9 cellular contexts compared by ENCODE assay signal in genomic region chr16:24668481-24669001, GRCh38.
DNase-seq lines count a peak whose midpoint lies in the region; ATAC-seq and TF ChIP-seq lines count a peak whose summit lies in the region.
"Had no signal": no experiment of that assay in that cellular context is flagged by ENCODE, and none has a peak within 500 bp of the region (broad histone marks: within the 10 kb centered on the region; RNA-seq: fewer than 3 reads in every experiment).

No MANE protein-coding gene starts in this region.

- peak; percentile 53 for DNase-seq in left cardiac atrium
- DNase-seq in Right ventricle myocardium superior = no peak
- no peak for DNase-seq in chondrocyte (ENCODE audit: low spot score)
- DNase-seq in posterior vena cava (ENCODE audit: low spot score) = peak; percentile 85
- peak; percentile 74 to 82 for DNase-seq in aorta
- DNase-seq in glutamatergic neuron = no peak
- DNase-seq in spleen = no peak
- DNase-seq: DND-41 had no signal

- TF ChIP-seq POLR2A in spleen (IDR thresholded peaks at IDR 0.05) = no peak

- H3K27ac Mint-ChIP-seq in chondrocyte (ENCODE audit: unreplicated experiment) (peak overlapping the region; percentile 97), glutamatergic neuron (ENCODE audit: unreplicated experiment) (no peak overlapping the region)

- peak overlapping the region; percentile 85 to 93 for H3K27ac ChIP-seq in aorta (ENCODE audit: low read depth in 1 of 2, low read length in 2 of 2)
- no peak overlapping the region for H3K27ac ChIP-seq in spleen

- TF ChIP-seq CTCF in chondrocyte (IDR thresholded peaks at IDR 0.05) = no peak
- no peak for TF ChIP-seq CTCF in glutamatergic neuron (IDR thresholded peaks at IDR 0.05; ENCODE audit: partially characterized antibody, unreplicated experiment)
- no peak for TF ChIP-seq CTCF in spleen (IDR thresholded peaks at IDR 0.05 in 8 of 11, conservative IDR thresholded peaks at IDR 0.05 in 3 of 11)

- intact Hi-C loops in left cardiac atrium (cut with DNase I) (no loop called here), Right ventricle myocardium superior (cut with DNase I) (no loop called here), posterior vena cava (cut with DNase I) (no loop called here), aorta (cut with DNase I) (loop anchor here (1.0 to 10.0 kb wide), 4 partner anchors 22 to 106 kb away; no protein-coding TSS in a partner anchor), spleen (cut with DNase I; ENCODE audit: low total_unique reads) (no loop called here)

- H3K9me3 Mint-ChIP-seq in chondrocyte (ENCODE audit: low read depth) = no peaks in the 10 kb centered on the region
- H3K9me3 Mint-ChIP-seq in glutamatergic neuron (ENCODE audit: unreplicated experiment) = peaks cover 2% of the 10 kb centered on the region

- H3K9me3 ChIP-seq in aorta (ENCODE audit: control insufficient read depth, low read length) (no peaks in the 10 kb centered on the region), spleen (no peaks in the 10 kb centered on the region)

- H3K4me3 ChIP-seq in aorta (ENCODE audit: low read length in 2 of 2) (no peak overlapping the region), spleen (no peak overlapping the region)

- H3K36me3 ChIP-seq in aorta (ENCODE audit: control insufficient read depth in 1 of 2, insufficient read depth in 2 of 2, low read length in 1 of 2) (no peaks in the 10 kb centered on the region), spleen (no peaks in the 10 kb centered on the region)

- H3K4me1 Mint-ChIP-seq in chondrocyte (ENCODE audit: low read depth) = peaks cover 29% of the 10 kb centered on the region
- peaks cover 9% of the 10 kb centered on the region for H3K4me1 Mint-ChIP-seq in glutamatergic neuron (ENCODE audit: low read depth, unreplicated experiment)

- H3K36me3 Mint-ChIP-seq in chondrocyte (ENCODE audit: low read depth) = no peaks in the 10 kb centered on the region
- H3K36me3 Mint-ChIP-seq in glutamatergic neuron (ENCODE audit: unreplicated experiment) = no peaks in the 10 kb centered on the region

- H3K27me3 ChIP-seq in aorta (ENCODE audit: control insufficient read depth in 1 of 2, insufficient read depth in 2 of 2, low read length in 1 of 2) (no peaks in the 10 kb centered on the region), spleen (replicated peaks in 1 of 7) (peaks cover 0 to 30% (median 9%) of the 10 kb centered on the region in 7 donors)

- ATAC-seq in left cardiac atrium (peak in 1 of 2 donors; percentile 37), Right ventricle myocardium superior (ENCODE audit: poor library complexity) (no peak), aorta (ENCODE audit: low FRiP score) (peak; percentile 80), HG03135 (IDR thresholded peaks at IDR 0.05; ENCODE audit: unreplicated experiment) (no peak)

- WGBS in aorta, 2 donors = 2 to 5% methylated on average over 8 of the region's 8 CpGs
- WGBS in spleen, 5 donors = 37 to 56% (median 50%) methylated on average over 8 of the region's 8 CpGs

- H3K4me3 Mint-ChIP-seq in chondrocyte (ENCODE audit: unreplicated experiment) = no peak overlapping the region
- H3K4me3 Mint-ChIP-seq in glutamatergic neuron (ENCODE audit: unreplicated experiment) = no peak overlapping the region

- H3K4me1 ChIP-seq in aorta (ENCODE audit: control insufficient read depth in 1 of 2, insufficient read depth in 2 of 2, low read length in 2 of 2) = peaks cover 0 to 2% of the 10 kb centered on the region in 2 donors
- peaks cover 0 to 16% (median 2%) of the 10 kb centered on the region in 6 donors for H3K4me1 ChIP-seq in spleen

- no peaks in the 10 kb centered on the region for H3K27me3 Mint-ChIP-seq in chondrocyte (ENCODE audit: low read depth)
- H3K27me3 Mint-ChIP-seq in glutamatergic neuron (ENCODE audit: unreplicated experiment) = peaks cover 7% of the 10 kb centered on the region

Comparison
In these comparisons a context has a peak if more than half of its experiments do, and no peak if none do; other contexts are left out.
1. DNase-seq: peak in left cardiac atrium (single experiment), posterior vena cava (single experiment) and aorta (2 of 2); none in Right ventricle myocardium superior (single experiment), chondrocyte (single experiment), glutamatergic neuron (single experiment) and spleen (single experiment).
2. H3K27ac ChIP-seq: peak in aorta (2 of 2); none in spleen (0 of 8).
3. intact Hi-C loops: an anchor here in aorta (1.0 to 10.0 kb wide); none called in left cardiac atrium, Right ventricle myocardium superior, posterior vena cava and spleen.